7 cellular contexts compared by ENCODE assay signal in genomic region chr9:128131346-128131745, GRCh38. TPM values are rescaled to one million over a fixed set of nuclear protein-coding genes. Genes with fewer than 3 reads are reported as not detected.
"Had no signal": no experiment of that assay in that cellular context is flagged by ENCODE, and none has a peak within 500 bp of the region (broad histone marks: within the 10 kb centered on the region; RNA-seq: fewer than 3 reads in every experiment).

No MANE protein-coding gene starts in this region.

RNA-seq across cellular contexts. Expression of gene LCN2, which starts 17.9 kb away (rescaled TPM):
- total RNA-seq: dermis microvascular lymphatic vessel endothelial cell, fibroblast of villous mesenchyme, frontal cortex, occipital lobe, right atrium auricular region, thoracic aorta, tibial nerve had no signal
